ENCODE assay signal across 16 cellular contexts in the genomic region with DNA sequence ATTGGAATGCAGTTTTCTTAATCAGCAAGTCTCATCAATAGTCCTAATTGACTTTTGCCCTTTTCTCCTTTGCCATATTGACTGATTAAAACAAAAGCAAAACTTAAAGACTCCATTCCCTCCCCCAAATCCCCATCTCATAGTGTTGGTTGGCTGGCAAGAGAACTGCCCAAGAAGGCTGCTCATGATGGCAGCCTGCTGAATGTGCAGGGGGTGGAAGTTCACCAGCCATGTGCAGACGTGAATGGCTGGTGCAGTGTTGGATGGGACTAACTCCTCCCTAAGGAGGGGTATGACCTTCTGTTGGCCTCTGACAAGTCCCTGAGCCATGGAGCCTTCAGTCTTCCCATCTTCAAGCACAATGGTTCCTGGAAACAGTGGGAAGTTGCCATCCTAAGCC. TPM values are rescaled to one million over a fixed set of nuclear protein-coding genes. Genes with fewer than 3 reads are reported as not detected.
DNase-seq lines count a peak whose midpoint lies in the region; ATAC-seq, FAIRE-seq and TF ChIP-seq lines count a peak whose summit lies in the region.
"Had no signal": no experiment of that assay in that cellular context is flagged by ENCODE, and none has a peak within 500 bp of the region (broad histone marks: within the 10 kb centered on the region; RNA-seq: fewer than 3 reads in every experiment).

No MANE protein-coding gene starts in this region.

- no peak for TF ChIP-seq POLR2A in K562 (conservative IDR thresholded peaks at IDR 0.05)

- BruUV-seq in OCI-LY7 (replicated peaks; lab: Mats Ljungman, UMichigan) (no TSS peak), K562 (replicated peaks; lab: Mats Ljungman, UMichigan) (no TSS peak)

- in situ Hi-C loops in K562 (cut with MboI), result no loop called here

- H3K79me2 ChIP-seq in OCI-LY7 (ENCODE audit: insufficient read depth, low read depth, low read length) (peaks cover 100% of the 10 kb centered on the region), K562 (ENCODE audit: control insufficient read depth, insufficient read depth, low read length) (peaks cover 87% of the 10 kb centered on the region)

- H3K4me3 ChIP-seq in OCI-LY7 (ENCODE audit: low read depth, low read length, poor library complexity, severe bottlenecking), result no peak overlapping the region
- no peak overlapping the region for H3K4me3 ChIP-seq in K562
- H3K4me3 ChIP-seq in small intestine (ENCODE audit: low read depth in 1 of 2, low read length in 2 of 2), result no peak overlapping the region
- H3K4me3 ChIP-seq: dorsolateral prefrontal cortex, lung had no signal

- ATAC-seq in activated CD8-positive, alpha-beta memory T cell treated with anti-CD3 and anti-CD28 coated beads, Interleukin-2, amount 10 ng/mL, durations not matched to agents 7 days and 5 days, result peak; percentile 37
- peak; percentile 33 for ATAC-seq in K562
- ATAC-seq: SK-N-SH treated with all-trans-retinoic acid at 6 μM for 48 hours had no signal

- no peak for TF ChIP-seq CTCF in OCI-LY7 (conservative IDR thresholded peaks at IDR 0.05; ENCODE audit: low read length)
- TF ChIP-seq CTCF in K562 (IDR thresholded peaks at IDR 0.05 in 2 of 3, conservative IDR thresholded peaks at IDR 0.05 in 1 of 3; ENCODE audit: insufficient read depth in 2 of 3, low read depth in 1 of 3, low read length in 3 of 3), result no peak

- H3K4me1 ChIP-seq in OCI-LY7 (ENCODE audit: insufficient read depth, low read length, poor library complexity, severe bottlenecking) (peaks cover 90% of the 10 kb centered on the region), K562 (replicated peaks in 1 of 2; ENCODE audit: control insufficient read depth in 2 of 2, insufficient read depth in 2 of 2, low read length in 2 of 2) (peaks cover 14 to 74% of the 10 kb centered on the region in 2 experiments), small intestine (ENCODE audit: control insufficient read depth in 2 of 2, insufficient read depth in 1 of 2, low read depth in 1 of 2, low read length in 1 of 2) (peaks cover 21 to 33% of the 10 kb centered on the region in 2 donors)

- peak overlapping the region; percentile 80 for H3K27ac Mint-ChIP-seq in activated CD8-positive, alpha-beta memory T cell treated with anti-CD3 and anti-CD28 coated beads, Interleukin-2, amount 10 ng/mL, durations not matched to agents 7 days and 5 days

- intact Hi-C loops in OCI-LY7 (cut with micrococcal nuclease; ENCODE audit: unreplicated experiment) (no loop called here), K562 (cut with micrococcal nuclease) (no loop called here)

- no peak for DNase-seq in activated CD8-positive, alpha-beta memory T cell treated with anti-CD3 and anti-CD28 coated beads, Interleukin-2, amount 10 ng/mL, durations not matched to agents 7 days and 5 days
- DNase-seq in activated CD8-positive, alpha-beta memory T cell treated with anti-CD3 and anti-CD28 coated beads for 24 hours, result no peak
- DNase-seq in OCI-LY7 (ENCODE audit: low spot score) (no peak), K562 (ENCODE audit: extremely low read depth in 1 of 4, low spot score in 3 of 4) (peak in 1 of 4 experiments; percentile 57), small intestine (peak; percentile 79), AML-193 (lab: John Stamatoyannopoulos, UW) (no peak), NCI-H82 treated with DMSO at 0.1 percent for 48 hours (lab: John Stamatoyannopoulos, UW; ENCODE audit: unreplicated experiment) (no peak)
- no peak for DNase-seq in activated CD4-positive, CD25-positive, alpha-beta regulatory T cell (lab: John Stamatoyannopoulos, UW)
- DNase-seq: DMS79, dorsolateral prefrontal cortex, NCI-H1092, NCI-H2171, substantia nigra had no signal

- H3K4me2 ChIP-seq in OCI-LY7 (ENCODE audit: low read length) (peak overlapping the region; percentile 87), K562 (ENCODE audit: insufficient read depth, low read length) (peak overlapping the region; percentile 12; the same call in 1 of the 2 replicates)

- TF ChIP-seq RAD21 in K562 (CRISPR knock-in tag; conservative IDR thresholded peaks at IDR 0.05 in 1 of 2, IDR thresholded peaks at IDR 0.05 in 1 of 2), result no peak

- H3K9me3 ChIP-seq in OCI-LY7 (ENCODE audit: low read length) (no peaks in the 10 kb centered on the region), K562 (replicated peaks; ENCODE audit: control insufficient read depth, insufficient read depth, low read depth, low read length) (no peaks in the 10 kb centered on the region), small intestine (ENCODE audit: control insufficient read depth, low read depth) (no peaks in the 10 kb centered on the region)

- FAIRE-seq in K562 (lab: Jason Lieb, UNC) (peak; percentile 69), small intestine (lab: Jason Lieb, UNC) (no peak)

- peaks cover 51% of the 10 kb centered on the region for H3K36me3 ChIP-seq in OCI-LY7 (ENCODE audit: insufficient read depth, low read length)
- H3K36me3 ChIP-seq in K562 (ENCODE audit: control insufficient read depth, insufficient read depth, low read length), result peaks cover 40% of the 10 kb centered on the region
- H3K36me3 ChIP-seq in small intestine (ENCODE audit: control insufficient read depth in 2 of 2, insufficient read depth in 2 of 2, low read length in 2 of 2), result peaks cover 0 to 2% of the 10 kb centered on the region in 2 donors

- POLR2A ChIA-PET in OCI-LY7 (lab: Charles Lee), result interaction anchor here (1.3 to 1.6 kb wide), 3 partner anchors 8 to 29 kb away, joined by 3 to 7 read pairs (median 6); no protein-coding TSS in a partner anchor
- POLR2A ChIA-PET in K562 (lab: Yijun Ruan, JAX), result interaction anchor here (1.2 kb wide), 2 partner anchors 42 to 52 kb away, joined by 3 read pairs; no protein-coding TSS in a partner anchor

- no peaks in the 10 kb centered on the region for H3K9me1 ChIP-seq in K562 (ENCODE audit: control insufficient read depth, insufficient read depth, low read length)

- peak overlapping the region; percentile 49 for H3K4me3 Mint-ChIP-seq in activated CD8-positive, alpha-beta memory T cell treated with anti-CD3 and anti-CD28 coated beads, Interleukin-2, amount 10 ng/mL, durations not matched to agents 7 days and 5 days

- no peaks in the 10 kb centered on the region for H3K27me3 Mint-ChIP-seq in activated CD8-positive, alpha-beta memory T cell treated with anti-CD3 and anti-CD28 coated beads, Interleukin-2, amount 10 ng/mL, durations not matched to agents 7 days and 5 days

- H3K9ac ChIP-seq in K562 (ENCODE audit: insufficient read depth in 1 of 2, low read depth in 2 of 2, low read length in 2 of 2), result no peak overlapping the region

- 17% methylated on average over 1 of the region's 1 CpG for WGBS in K562 (ENCODE audit: insufficient coverage, low coverage, missing lambda C conversion rate)
- WGBS in small intestine, 3 donors, result 13 to 58% (median 36%) methylated on average over 1 of the region's 1 CpG

- CTCF ChIA-PET in activated CD8-positive, alpha-beta memory T cell treated with anti-CD3 and anti-CD28 coated beads, Interleukin-2, amount 10 ng/mL, durations not matched to agents 7 days and 5 days (lab: Charles Lee), result interaction anchor here (1.0 to 11.0 kb wide), 4 partner anchors 11 to 126 kb away, joined by 3 to 138 read pairs (median 5); no protein-coding TSS in a partner anchor
- CTCF ChIA-PET in OCI-LY7 (lab: Charles Lee; ENCODE audit: unreplicated experiment), result interaction anchor here (1.2 kb wide), 1 partner anchor 29 kb away, joined by 3 read pairs; no protein-coding TSS in a partner anchor
- CTCF ChIA-PET in K562 (lab: Yijun Ruan, JAX; ENCODE audit: low intra/inter-chr PET ratio), result no interaction called here

- H2AFZ ChIP-seq in OCI-LY7 (ENCODE audit: low read length) (no peak overlapping the region), K562 (ENCODE audit: low read depth, low read length) (no peak overlapping the region)

- H3K9me3 Mint-ChIP-seq in activated CD8-positive, alpha-beta memory T cell treated with anti-CD3 and anti-CD28 coated beads, Interleukin-2, amount 10 ng/mL, durations not matched to agents 7 days and 5 days (ENCODE audit: low read depth), result no peaks in the 10 kb centered on the region
- H3K9me3 Mint-ChIP-seq: brain had no signal

- H4K20me1 ChIP-seq in OCI-LY7 (ENCODE audit: insufficient read depth, low read length), result 0 out of 2 replicates have a peak, but pooled peaks cover 13% of the 10 kb centered on the region
- H4K20me1 ChIP-seq in K562 (replicated peaks; ENCODE audit: control insufficient read depth, insufficient read depth, low read length), result no peaks in the 10 kb centered on the region

- TF ChIP-seq EP300 in K562 (IDR thresholded peaks at IDR 0.05; ENCODE audit: low read length), result no peak

- H3K27ac ChIP-seq in OCI-LY7 (ENCODE audit: low read depth, low read length, poor library complexity, severe bottlenecking), result peak overlapping the region; percentile 85
- peak overlapping the region; percentile 55; the same call in 2 of the 3 replicates for H3K27ac ChIP-seq in K562 (ENCODE audit: extremely low read depth, low read depth, low read length)
- peak overlapping the region; percentile 2 to 6 for H3K27ac ChIP-seq in small intestine (ENCODE audit: low read depth in 1 of 2, low read length in 1 of 2)
- H3K27ac ChIP-seq: dorsolateral prefrontal cortex had no signal

- peaks cover 65% of the 10 kb centered on the region for H3K36me3 Mint-ChIP-seq in activated CD8-positive, alpha-beta memory T cell treated with anti-CD3 and anti-CD28 coated beads, Interleukin-2, amount 10 ng/mL, durations not matched to agents 7 days and 5 days

- H3K27me3 ChIP-seq in K562 (ENCODE audit: control insufficient read depth in 2 of 2, insufficient read depth in 2 of 2, low read length in 2 of 2) (no peaks in the 10 kb centered on the region), small intestine (ENCODE audit: control insufficient read depth in 2 of 2, insufficient read depth in 2 of 2, low read length in 2 of 2) (no peaks in the 10 kb centered on the region)
- H3K27me3 ChIP-seq: dorsolateral prefrontal cortex had no signal

- H3K9me2 ChIP-seq in OCI-LY7 (ENCODE audit: insufficient read depth, low read length), result no peaks in the 10 kb centered on the region

- H3K4me1 Mint-ChIP-seq in activated CD8-positive, alpha-beta memory T cell treated with anti-CD3 and anti-CD28 coated beads, Interleukin-2, amount 10 ng/mL, durations not matched to agents 7 days and 5 days, result peaks cover 88% of the 10 kb centered on the region

RNA-seq across cellular contexts. Expression of gene SMAD3, which starts 7.0 kb away (rescaled TPM):
- 10 to 100 TPM; 87.1 to 88.0 TPM for total RNA-seq in activated CD8-positive, alpha-beta memory T cell treated with anti-CD3 and anti-CD28 coated beads, Interleukin-2, amount 10 ng/mL, durations not matched to agents 7 days and 5 days
- total RNA-seq in OCI-LY7 (2014; rRNA removed; shearing (Covaris generic)), result 32.8 and 41.2 TPM in 2 replicates
- total RNA-seq in OCI-LY7 (2022) (77.8 and 84.5 TPM in 2 replicates), K562 (2014; rRNA removed) (11.1 and 11.9 TPM in 2 replicates), K562 (2014; rRNA removed; fragmentation: Illumina TruSeq; extraction: Trizol) (9.2 and 11.0 TPM in 2 replicates), K562 (2015; rRNA removed; fragmentation: Illumina TruSeq; extraction: Trizol) (9.1 and 9.6 TPM in 2 replicates), K562 (2021) (24.3 and 30.1 TPM in 2 replicates)
- 61.6 and 88.8 TPM in 2 replicates for total RNA-seq in K562 (2011; cell fraction: chromatin; rRNA removed; ENCODE audit: low replicate concordance)
- 33.5 and 35.9 TPM in 2 replicates for total RNA-seq in K562 (2011; cell fraction: nucleolus; rRNA removed)
- 44.2 and 72.8 TPM in 2 replicates for total RNA-seq in K562 (2011; cell fraction: nucleoplasm; rRNA removed)
- polyA plus RNA-seq in K562 (2011; rRNA removed) (14.6 and 22.6 TPM in 2 replicates), K562 (2014; fragmentation: Illumina TruSeq; extraction: Trizol) (34.7 and 39.2 TPM in 2 replicates), K562 (2014; fragmentation: Nextera tagmentation; extraction: Ambion mirVana) (1 to 10 TPM; 4.3 to 5.0 TPM), K562 (2014; rRNA removed) (13.3 and 14.3 TPM in 2 replicates), small intestine (10 to 100 TPM; 11.6 to 17.0 (median 12.1) TPM)
- 11.5 and 14.8 TPM in 2 replicates for polyA plus RNA-seq in K562 (2011; cell fraction: cytosol; rRNA removed)
- polyA plus RNA-seq in K562 (2011; cell fraction: nucleus; rRNA removed), result 52.1 and 90.9 TPM in 2 replicates
- 17.9 and 20.7 TPM in 2 replicates for polyA plus RNA-seq in K562 (2012)
- polyA minus RNA-seq in K562 (2011; rRNA and poly(A)+ RNA removed), result 14.9 and 15.1 TPM in 2 replicates
- 15.1 and 16.3 TPM in 2 replicates for polyA minus RNA-seq in K562 (2011; cell fraction: cytosol; rRNA and poly(A)+ RNA removed)
- polyA minus RNA-seq in K562 (2011; cell fraction: nucleus; rRNA and poly(A)+ RNA removed), result 12.7 and 18.8 TPM in 2 replicates

Comparison
In these comparisons a context has a peak if more than half of its experiments do, and no peak if none do; other contexts are left out.
1. H3K27ac ChIP-seq: peak in every context shown above with its lines; median percentile 85 in OCI-LY7; 55 in K562; 4 in small intestine.